18 cellular contexts compared by ENCODE assay signal in the genomic region with DNA sequence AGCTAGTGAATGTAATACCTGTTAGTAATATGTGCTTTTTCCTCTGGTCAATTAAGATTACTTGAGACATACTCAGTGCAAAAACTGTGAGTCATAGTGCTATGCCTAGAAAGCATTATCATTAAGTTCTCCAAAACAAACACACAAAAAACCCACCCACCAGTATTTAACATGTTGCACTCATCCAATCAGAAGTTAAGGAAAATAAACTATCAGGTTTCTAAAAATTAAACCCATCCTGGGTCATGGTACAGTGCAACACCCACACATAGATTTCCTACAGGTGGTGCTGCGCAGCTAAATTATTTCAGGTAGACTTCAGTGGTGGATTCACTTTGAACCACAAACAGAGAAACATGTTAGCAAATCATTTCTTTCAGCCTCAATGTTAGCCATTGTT.
DNase-seq lines count a peak whose midpoint lies in the region; ATAC-seq and TF ChIP-seq lines count a peak whose summit lies in the region.
"Had no signal": no experiment of that assay in that cellular context is flagged by ENCODE, and none has a peak within 500 bp of the region (broad histone marks: within the 10 kb centered on the region; RNA-seq: fewer than 3 reads in every experiment).

No MANE protein-coding gene starts in this region.

- H3K27ac Mint-ChIP-seq in type B pancreatic cell = no peak overlapping the region
- H3K27ac Mint-ChIP-seq in activated naive CD4-positive, alpha-beta T cell treated with anti-CD3 and anti-CD28 coated beads, Interleukin-2, amount 50 U/mL, for 72 hours = no peak overlapping the region
- H3K27ac Mint-ChIP-seq: H9, IgD-negative memory B cell, T-helper 17 cell had no signal

- no peaks in the 10 kb centered on the region for H3K27me3 Mint-ChIP-seq in type B pancreatic cell
- H3K27me3 Mint-ChIP-seq: IgD-negative memory B cell, T-helper 17 cell had no signal

- no peaks in the 10 kb centered on the region for H3K4me1 Mint-ChIP-seq in type B pancreatic cell (ENCODE audit: unreplicated experiment)
- H3K4me1 Mint-ChIP-seq: H9, T-helper 17 cell had no signal

- H3K36me3 ChIP-seq in RWPE2 (ENCODE audit: low read depth) = no peaks in the 10 kb centered on the region
- H3K36me3 ChIP-seq in mesenchymal stem cell (ENCODE audit: control insufficient read depth in 1 of 2, insufficient read depth in 2 of 2, low read depth in 1 of 2, low read length in 2 of 2) = no peaks in the 10 kb centered on the region
- H3K36me3 ChIP-seq: BLaER1 had no signal

- no peaks in the 10 kb centered on the region for H3K4me1 ChIP-seq in RWPE2 (ENCODE audit: insufficient read depth, poor library complexity, severe bottlenecking)
- no peaks in the 10 kb centered on the region for H3K4me1 ChIP-seq in foreskin keratinocyte
- H3K4me1 ChIP-seq in mesenchymal stem cell (ENCODE audit: control insufficient read depth, insufficient read depth, low read depth, low read length) = no peaks in the 10 kb centered on the region
- H3K4me1 ChIP-seq: BLaER1 had no signal

- no peak overlapping the region for H2AK5ac ChIP-seq in mesenchymal stem cell (ENCODE audit: low read length, severe bottlenecking)

- no peak overlapping the region for H3K23ac ChIP-seq in mesenchymal stem cell (ENCODE audit: low read length in 2 of 2)

- no peak overlapping the region for H3K18ac ChIP-seq in mesenchymal stem cell (ENCODE audit: low read depth in 1 of 2, low read length in 2 of 2)

- no peaks in the 10 kb centered on the region for H3K79me1 ChIP-seq in mesenchymal stem cell (replicated peaks; ENCODE audit: low read length, poor library complexity, severe bottlenecking)

- no peak overlapping the region for H3K4ac ChIP-seq in mesenchymal stem cell (ENCODE audit: low read depth in 1 of 2, low read length in 2 of 2)

- no peaks in the 10 kb centered on the region for H3K36me3 Mint-ChIP-seq in type B pancreatic cell
- no peaks in the 10 kb centered on the region for H3K36me3 Mint-ChIP-seq in activated naive CD4-positive, alpha-beta T cell treated with anti-CD3 and anti-CD28 coated beads, Interleukin-2, amount 50 U/mL, for 72 hours
- H3K36me3 Mint-ChIP-seq: IgD-negative memory B cell had no signal

- TF ChIP-seq CTCF in LNCAP (IDR thresholded peaks at IDR 0.05) = peak; percentile 22; the same call in 1 of the 2 replicates
- TF ChIP-seq CTCF in RWPE2 (IDR thresholded peaks at IDR 0.05; ENCODE audit: poor library complexity, severe bottlenecking) = peak; percentile 43
- TF ChIP-seq CTCF in foreskin keratinocyte (conservative IDR thresholded peaks at IDR 0.05) = peak; percentile 28
- TF ChIP-seq CTCF in type B pancreatic cell (conservative IDR thresholded peaks at IDR 0.05) = no peak

- no peak overlapping the region for H3K14ac ChIP-seq in mesenchymal stem cell (ENCODE audit: low read length in 2 of 2)

- no peak overlapping the region for H3K4me3 Mint-ChIP-seq in type B pancreatic cell
- H3K4me3 Mint-ChIP-seq: H9, IgD-negative memory B cell, T-helper 17 cell had no signal

- H3K9me3 ChIP-seq in RWPE2 (ENCODE audit: severe bottlenecking) (no peaks in the 10 kb centered on the region), mesenchymal stem cell (ENCODE audit: control insufficient read depth, low read length) (no peaks in the 10 kb centered on the region)
- H3K9me3 ChIP-seq: BLaER1 had no signal

- no peaks in the 10 kb centered on the region for H3K9me3 Mint-ChIP-seq in type B pancreatic cell
- peaks cover 7% of the 10 kb centered on the region in 2 donors for H3K9me3 Mint-ChIP-seq in activated naive CD4-positive, alpha-beta T cell treated with anti-CD3 and anti-CD28 coated beads, Interleukin-2, amount 50 U/mL, for 72 hours
- H3K9me3 Mint-ChIP-seq: H9 had no signal

- H2BK15ac ChIP-seq in mesenchymal stem cell (ENCODE audit: low read depth, poor library complexity, severe bottlenecking) = no peak overlapping the region

- ATAC-seq in RWPE2 (ENCODE audit: low read depth) (peak; percentile 67), foreskin keratinocyte (no peak)
- no peak for ATAC-seq in activated naive CD4-positive, alpha-beta T cell treated with anti-CD3 and anti-CD28 coated beads, Interleukin-2, amount 50 U/mL, for 72 hours
- ATAC-seq: Right ventricle myocardium inferior, T-helper 17 cell had no signal

- no peak overlapping the region for H2BK120ac ChIP-seq in mesenchymal stem cell (ENCODE audit: low read depth, low read length)

- H3K4me2 ChIP-seq in mesenchymal stem cell (ENCODE audit: low read length, poor library complexity, severe bottlenecking) = no peak overlapping the region
- H3K4me2 ChIP-seq: BLaER1 had no signal

- H3K27ac ChIP-seq in RWPE2 (ENCODE audit: poor library complexity, severe bottlenecking) (no peak overlapping the region), foreskin keratinocyte (no peak overlapping the region), mesenchymal stem cell (ENCODE audit: low read length, poor library complexity, severe bottlenecking) (no peak overlapping the region)
- H3K27ac ChIP-seq: BLaER1 had no signal

- no peak overlapping the region for H4K91ac ChIP-seq in mesenchymal stem cell (ENCODE audit: low read length)

- H3K4me3 ChIP-seq in RWPE2 (ENCODE audit: severe bottlenecking) (no peak overlapping the region), mesenchymal stem cell (ENCODE audit: insufficient read depth in 1 of 2, low read depth in 1 of 2, low read length in 2 of 2) (no peak overlapping the region)
- H3K4me3 ChIP-seq: BLaER1 had no signal

- WGBS in mesenchymal stem cell = 100% methylated on average over 1 of the region's 1 CpG

- H2BK5ac ChIP-seq in mesenchymal stem cell (ENCODE audit: low read depth, low read length, poor library complexity, severe bottlenecking) = no peak overlapping the region

- no peak overlapping the region for H2BK12ac ChIP-seq in mesenchymal stem cell (ENCODE audit: low read length in 2 of 2)

- H3K27me3 ChIP-seq in RWPE2 (ENCODE audit: insufficient read depth, poor library complexity, severe bottlenecking) = no peaks in the 10 kb centered on the region
- no peaks in the 10 kb centered on the region for H3K27me3 ChIP-seq in foreskin keratinocyte
- peaks cover 0 to 3% of the 10 kb centered on the region in 2 experiments for H3K27me3 ChIP-seq in mesenchymal stem cell (ENCODE audit: control insufficient read depth in 1 of 2, insufficient read depth in 1 of 2, low read length in 2 of 2)
- H3K27me3 ChIP-seq: BLaER1 had no signal

- H4K8ac ChIP-seq in mesenchymal stem cell (ENCODE audit: low read length) = no peak overlapping the region

- DNase-seq in EH (ENCODE audit: low read depth) (peak; percentile 21), RWPE2 (ENCODE audit: low spot score) (no peak), foreskin keratinocyte (no peak), type B pancreatic cell (ENCODE audit: extremely low spot score, unreplicated experiment) (no peak), mesenchymal stem cell (no peak)
- DNase-seq in activated naive CD4-positive, alpha-beta T cell treated with anti-CD3 and anti-CD28 coated beads, Interleukin-2, amount 50 U/mL, for 72 hours (ENCODE audit: low spot score in 2 of 2) = no peak
- DNase-seq: DMS 273 treated with DMSO at 0.1 percent for 48 hours, H9, NCI-H1048, NCI-H1694 treated with DMSO at 0.1 percent for 48 hours, NCI-H2171 treated with DMSO at 0.1 percent for 48 hours, NCI-H510A, OCI-M1, T-helper 17 cell had no signal

- no peak overlapping the region for H2AFZ ChIP-seq in mesenchymal stem cell (ENCODE audit: low read depth, low read length)

- no peak overlapping the region for H3K9ac ChIP-seq in mesenchymal stem cell (ENCODE audit: low read length)
- H3K9ac ChIP-seq: BLaER1 had no signal
